In genomic region chr1:59308839-59309238, GRCh38 we compare ENCODE assay signal across 21 cellular contexts.
"Had no signal": no experiment of that assay in that cellular context is flagged by ENCODE, and none has a peak within 500 bp of the region (broad histone marks: within the 10 kb centered on the region; RNA-seq: fewer than 3 reads in every experiment).

No MANE protein-coding gene starts in this region.

- H3K4me1 ChIP-seq: esophagus muscularis mucosa, gastroesophageal sphincter, right atrium auricular region, testis, upper lobe of right lung, vagina had no signal

- H3K9me3 ChIP-seq: testis, upper lobe of right lung had no signal

- H3K4me3 Mint-ChIP-seq: dendritic cell treated with granulocyte-macrophage colony-stimulating factor and Interleukin-4, amounts not matched to agents 40 ng/mL and 50 ng/mL, for 4 days; effector memory CD8-positive, alpha-beta T cell; naive thymus-derived CD4-positive, alpha-beta T cell; stimulated activated naive CD8-positive, alpha-beta T cell treated with anti-CD3 and anti-CD28 coated beads, Interleukin-15, Interleukin-2, amounts not matched to agents 100 ng/mL and 50 ng/mL, for 24 hours had no signal

- H3K27me3 Mint-ChIP-seq: dendritic cell treated with granulocyte-macrophage colony-stimulating factor and Interleukin-4, amounts not matched to agents 40 ng/mL and 50 ng/mL, for 4 days; effector memory CD8-positive, alpha-beta T cell; naive thymus-derived CD4-positive, alpha-beta T cell; stimulated activated naive CD8-positive, alpha-beta T cell treated with anti-CD3 and anti-CD28 coated beads, Interleukin-15, Interleukin-2, amounts not matched to agents 100 ng/mL and 50 ng/mL, for 24 hours had no signal

- H3K27ac Mint-ChIP-seq: dendritic cell treated with granulocyte-macrophage colony-stimulating factor and Interleukin-4, amounts not matched to agents 40 ng/mL and 50 ng/mL, for 4 days; stimulated activated naive CD8-positive, alpha-beta T cell treated with anti-CD3 and anti-CD28 coated beads, Interleukin-15, Interleukin-2, amounts not matched to agents 100 ng/mL and 50 ng/mL, for 24 hours had no signal

- FAIRE-seq: keratinocyte, small intestine had no signal

- ATAC-seq: effector memory CD8-positive, alpha-beta T cell; gastroesophageal sphincter; left cardiac atrium; left ventricle myocardium superior; naive thymus-derived CD4-positive, alpha-beta T cell; upper lobe of right lung had no signal

- H3K36me3 ChIP-seq: esophagus muscularis mucosa, gastroesophageal sphincter, neutrophil, right atrium auricular region, upper lobe of right lung, vagina had no signal

- DNase-seq: effector memory CD8-positive, alpha-beta T cell; foreskin fibroblast; glutamatergic neuron; left cardiac atrium; left ventricle myocardium superior; mammary epithelial cell; naive thymus-derived CD4-positive, alpha-beta T cell; small intestine; stimulated activated CD4-positive, alpha-beta T cell treated with anti-CD3 and anti-CD28 coated beads, Interleukin-2, amount 100 ng/mL, for 48 hours; testis; upper lobe of right lung had no signal

- H3K4me3 ChIP-seq: esophagus muscularis mucosa, gastroesophageal sphincter, right atrium auricular region, testis, tibial nerve, upper lobe of right lung, vagina had no signal

- H3K27ac ChIP-seq: epithelial cell of prostate, esophagus muscularis mucosa, gastroesophageal sphincter, neutrophil, right atrium auricular region, testis, tibial nerve, upper lobe of right lung, vagina had no signal
